In genomic region chr7:46089281-46089680, GRCh38 we compare ENCODE assay signal across 16 cellular contexts.
"Had no signal": no experiment of that assay in that cellular context is flagged by ENCODE, and none has a peak within 500 bp of the region (broad histone marks: within the 10 kb centered on the region; RNA-seq: fewer than 3 reads in every experiment).

No MANE protein-coding gene starts in this region.

- H3K27me3 ChIP-seq: gastroesophageal sphincter, ovary, stomach had no signal

- H3K4me3 Mint-ChIP-seq: activated CD4-positive, alpha-beta memory T cell treated with anti-CD3 and anti-CD28 coated beads, Interleukin-2, amount 10 ng/mL, durations not matched to agents 7 days and 5 days; activated naive CD8-positive, alpha-beta T cell treated with anti-CD3 and anti-CD28 coated beads, Interleukin-2, amount 10 ng/mL, durations not matched to agents 7 days and 5 days; activated T-cell treated with anti-CD3 and anti-CD28 coated beads, Interleukin-2, amount 50 U/mL, for 72 hours; memory B cell; nephron had no signal

- DNase-seq: activated CD4-positive, alpha-beta memory T cell treated with anti-CD3 and anti-CD28 coated beads, Interleukin-2, amount 10 ng/mL, durations not matched to agents 7 days and 5 days; activated CD4-positive, alpha-beta T cell treated with anti-CD3 and anti-CD28 coated beads for 1 hour; activated naive CD8-positive, alpha-beta T cell treated with anti-CD3 and anti-CD28 coated beads, Interleukin-2, amount 10 ng/mL, durations not matched to agents 7 days and 5 days; activated T-cell treated with anti-CD3 and anti-CD28 coated beads, Interleukin-2, amount 50 U/mL, for 72 hours; cerebellar nuclear complex; kidney; left ventricle myocardium inferior; ovary; stimulated activated CD4-positive, alpha-beta T cell treated with anti-CD3 and anti-CD28 coated beads, Interleukin-15, amount 100 ng/mL, for 24 hours; stimulated activated CD4-positive, alpha-beta T cell treated with anti-CD3 and anti-CD28 coated beads, Interleukin-4, amount 100 ng/mL, for 4 hours; stomach had no signal

- H3K27ac Mint-ChIP-seq: activated CD4-positive, alpha-beta memory T cell treated with anti-CD3 and anti-CD28 coated beads, Interleukin-2, amount 10 ng/mL, durations not matched to agents 7 days and 5 days; activated naive CD8-positive, alpha-beta T cell treated with anti-CD3 and anti-CD28 coated beads, Interleukin-2, amount 10 ng/mL, durations not matched to agents 7 days and 5 days; activated T-cell treated with anti-CD3 and anti-CD28 coated beads, Interleukin-2, amount 50 U/mL, for 72 hours; memory B cell; nephron had no signal

- FAIRE-seq: endometrium, kidney had no signal

- H3K36me3 Mint-ChIP-seq: activated naive CD8-positive, alpha-beta T cell treated with anti-CD3 and anti-CD28 coated beads, Interleukin-2, amount 10 ng/mL, durations not matched to agents 7 days and 5 days; memory B cell had no signal

- H3K27me3 Mint-ChIP-seq: activated CD4-positive, alpha-beta memory T cell treated with anti-CD3 and anti-CD28 coated beads, Interleukin-2, amount 10 ng/mL, durations not matched to agents 7 days and 5 days; activated naive CD8-positive, alpha-beta T cell treated with anti-CD3 and anti-CD28 coated beads, Interleukin-2, amount 10 ng/mL, durations not matched to agents 7 days and 5 days; memory B cell had no signal

- H3K4me1 ChIP-seq: gastroesophageal sphincter, left ventricle myocardium inferior, stomach had no signal

- H3K36me3 ChIP-seq: gastroesophageal sphincter, left ventricle myocardium inferior, ovary, stomach, thoracic aorta had no signal

- H3K4me1 Mint-ChIP-seq: activated CD4-positive, alpha-beta memory T cell treated with anti-CD3 and anti-CD28 coated beads, Interleukin-2, amount 10 ng/mL, durations not matched to agents 7 days and 5 days; activated naive CD8-positive, alpha-beta T cell treated with anti-CD3 and anti-CD28 coated beads, Interleukin-2, amount 10 ng/mL, durations not matched to agents 7 days and 5 days; memory B cell; nephron had no signal

- H3K9me3 ChIP-seq: gastroesophageal sphincter, ovary, stomach, thoracic aorta had no signal

- H3K4me3 ChIP-seq: gastroesophageal sphincter, left ventricle myocardium inferior, ovary, stomach, thoracic aorta had no signal

- H3K27ac ChIP-seq: gastroesophageal sphincter, left ventricle myocardium inferior, ovary, stomach, thoracic aorta had no signal
